9 cellular contexts compared by ENCODE assay signal in genomic region chr1:179295356-179295755, GRCh38. TPM values are rescaled to one million over a fixed set of nuclear protein-coding genes. Genes with fewer than 3 reads are reported as not detected.
DNase-seq lines count a peak whose midpoint lies in the region; ATAC-seq lines count a peak whose summit lies in the region.
"Had no signal": no experiment of that assay in that cellular context is flagged by ENCODE, and none has a peak within 500 bp of the region (broad histone marks: within the 10 kb centered on the region; RNA-seq: fewer than 3 reads in every experiment).

No MANE protein-coding gene starts in this region.

- H3K9me3 ChIP-seq in iPS-20b (ENCODE audit: insufficient read depth, low read depth, low read length) (no peaks in the 10 kb centered on the region), subcutaneous abdominal adipose tissue (ENCODE audit: control insufficient read depth in 5 of 5, low read length in 5 of 5) (no peaks in the 10 kb centered on the region)

- H3K4me1 Mint-ChIP-seq in activated T-cell treated with anti-CD3 and anti-CD28 coated beads, Interleukin-2, amount 50 U/mL, for 24 hours (ENCODE audit: low read depth), result peaks cover 55% of the 10 kb centered on the region
- peaks cover 55% of the 10 kb centered on the region for H3K4me1 Mint-ChIP-seq in activated T-helper 1 cell treated with anti-CD3 and anti-CD28 coated beads, Interleukin-12 subunit alpha, Interleukin-12 subunit beta, Interleukin-2, Interleukin-4 antibody, amounts not matched to agents 30 ng/mL and 10 ng/mL and 1 ng/mL, durations not matched to agents 14 hours and 24 hours and 36 hours (ENCODE audit: low read depth)

- peaks cover 35% of the 10 kb centered on the region for H3K36me3 Mint-ChIP-seq in activated T-cell treated with anti-CD3 and anti-CD28 coated beads, Interleukin-2, amount 50 U/mL, for 24 hours (ENCODE audit: low read depth)
- peaks cover 5% of the 10 kb centered on the region for H3K36me3 Mint-ChIP-seq in activated T-helper 1 cell treated with anti-CD3 and anti-CD28 coated beads, Interleukin-12 subunit alpha, Interleukin-12 subunit beta, Interleukin-2, Interleukin-4 antibody, amounts not matched to agents 30 ng/mL and 10 ng/mL and 1 ng/mL, durations not matched to agents 14 hours and 24 hours and 36 hours (ENCODE audit: low read depth)

- ATAC-seq in GM21786 (IDR thresholded peaks at IDR 0.05; ENCODE audit: unreplicated experiment) (no peak), HG02678 (IDR thresholded peaks at IDR 0.05; ENCODE audit: unreplicated experiment) (no peak)

- H3K27me3 ChIP-seq in iPS-20b (ENCODE audit: insufficient read depth, low read length), result peaks cover 90% of the 10 kb centered on the region
- H3K27me3 ChIP-seq in subcutaneous abdominal adipose tissue (ENCODE audit: control insufficient read depth in 5 of 5, insufficient read depth in 4 of 5, low read length in 5 of 5), result no peaks in the 10 kb centered on the region

- H3K4me1 ChIP-seq in iPS-20b (ENCODE audit: insufficient read depth, low read length) (peaks cover 12% of the 10 kb centered on the region), subcutaneous abdominal adipose tissue (ENCODE audit: control insufficient read depth in 5 of 5, insufficient read depth in 5 of 5, low read length in 5 of 5) (peaks cover 3 to 35% (median 13%) of the 10 kb centered on the region in 5 donors)

- H3K36me3 ChIP-seq in iPS-20b (ENCODE audit: insufficient read depth, low read depth, low read length), result no peaks in the 10 kb centered on the region
- H3K36me3 ChIP-seq in subcutaneous abdominal adipose tissue (ENCODE audit: control insufficient read depth in 5 of 5, insufficient read depth in 5 of 5, low read length in 5 of 5), result no peaks in the 10 kb centered on the region

- no peak overlapping the region for H3K9ac ChIP-seq in iPS-20b (ENCODE audit: low read depth, low read length)
- H3K9ac ChIP-seq in subcutaneous abdominal adipose tissue (ENCODE audit: low read length in 5 of 5), result no peak overlapping the region

- H3K4me3 ChIP-seq in iPS-20b (ENCODE audit: low read length) (peak overlapping the region; percentile 25; the same call in 1 of the 2 replicates), subcutaneous abdominal adipose tissue (ENCODE audit: low read depth in 1 of 5, low read length in 5 of 5) (peak overlapping the region in 3 of 5 donors; percentile 9 to 87 (median 87))

- H3K4me3 Mint-ChIP-seq in activated T-cell treated with anti-CD3 and anti-CD28 coated beads, Interleukin-2, amount 50 U/mL, for 24 hours, result peak overlapping the region; percentile 95
- peak overlapping the region; percentile 99 for H3K4me3 Mint-ChIP-seq in activated T-helper 1 cell treated with anti-CD3 and anti-CD28 coated beads, Interleukin-12 subunit alpha, Interleukin-12 subunit beta, Interleukin-2, Interleukin-4 antibody, amounts not matched to agents 30 ng/mL and 10 ng/mL and 1 ng/mL, durations not matched to agents 14 hours and 24 hours and 36 hours

- no peak for DNase-seq in activated T-cell treated with anti-CD3 and anti-CD28 coated beads, Interleukin-2, amount 50 U/mL, for 24 hours
- DNase-seq in activated T-cell treated with anti-CD3 and anti-CD28 coated beads, Interleukin-2, amount 50 U/mL, for 1 hour, result no peak
- DNase-seq in activated T-helper 1 cell treated with anti-CD3 and anti-CD28 coated beads, Interleukin-12 subunit alpha, Interleukin-12 subunit beta, Interleukin-2, Interleukin-4 antibody, amounts not matched to agents 30 ng/mL and 10 ng/mL and 1 ng/mL, durations not matched to agents 14 hours and 24 hours and 36 hours (ENCODE audit: low spot score), result no peak
- DNase-seq in NCI-H1105 (lab: John Stamatoyannopoulos, UW), result no peak

- H3K27ac ChIP-seq in iPS-20b (ENCODE audit: low read length) (no peak overlapping the region), subcutaneous abdominal adipose tissue (ENCODE audit: low read depth, low read length) (no peak overlapping the region)
- H3K27ac ChIP-seq: C4-2B had no signal

- no peaks in the 10 kb centered on the region for H3K9me3 Mint-ChIP-seq in activated T-cell treated with anti-CD3 and anti-CD28 coated beads, Interleukin-2, amount 50 U/mL, for 24 hours
- no peaks in the 10 kb centered on the region for H3K9me3 Mint-ChIP-seq in activated T-helper 1 cell treated with anti-CD3 and anti-CD28 coated beads, Interleukin-12 subunit alpha, Interleukin-12 subunit beta, Interleukin-2, Interleukin-4 antibody, amounts not matched to agents 30 ng/mL and 10 ng/mL and 1 ng/mL, durations not matched to agents 14 hours and 24 hours and 36 hours

- peak overlapping the region; percentile 92 for H3K27ac Mint-ChIP-seq in activated T-cell treated with anti-CD3 and anti-CD28 coated beads, Interleukin-2, amount 50 U/mL, for 24 hours
- H3K27ac Mint-ChIP-seq in activated T-helper 1 cell treated with anti-CD3 and anti-CD28 coated beads, Interleukin-12 subunit alpha, Interleukin-12 subunit beta, Interleukin-2, Interleukin-4 antibody, amounts not matched to agents 30 ng/mL and 10 ng/mL and 1 ng/mL, durations not matched to agents 14 hours and 24 hours and 36 hours, result peak overlapping the region; percentile 78

- H3K27me3 Mint-ChIP-seq in activated T-cell treated with anti-CD3 and anti-CD28 coated beads, Interleukin-2, amount 50 U/mL, for 24 hours, result no peaks in the 10 kb centered on the region
- H3K27me3 Mint-ChIP-seq in activated T-helper 1 cell treated with anti-CD3 and anti-CD28 coated beads, Interleukin-12 subunit alpha, Interleukin-12 subunit beta, Interleukin-2, Interleukin-4 antibody, amounts not matched to agents 30 ng/mL and 10 ng/mL and 1 ng/mL, durations not matched to agents 14 hours and 24 hours and 36 hours (ENCODE audit: insufficient read depth), result no peaks in the 10 kb centered on the region

- intact Hi-C loops in activated T-helper 1 cell treated with anti-CD3 and anti-CD28 coated beads, Interleukin-12 subunit alpha, Interleukin-12 subunit beta, Interleukin-2, Interleukin-4 antibody, amounts not matched to agents 30 ng/mL and 10 ng/mL and 1 ng/mL, durations not matched to agents 14 hours and 24 hours and 36 hours (cut with micrococcal nuclease), result loop anchor here (2.0 to 5.0 kb wide), 2 partner anchors 21 to 657 kb away; partner anchors contain the start of gene CEP350

RNA-seq across cellular contexts. Expression of gene SOAT1, which starts 1.8 kb away (rescaled TPM):
- total RNA-seq in activated T-helper 1 cell treated with anti-CD3 and anti-CD28 coated beads, Interleukin-12 subunit alpha, Interleukin-12 subunit beta, Interleukin-2, Interleukin-4 antibody, amounts not matched to agents 30 ng/mL and 10 ng/mL and 1 ng/mL, durations not matched to agents 14 hours and 24 hours and 36 hours, result 48.7 and 49.0 TPM in 2 replicates
